Comparison of ENCODE assay signal across 8 cellular contexts in genomic region chr18:77127769-77128671, GRCh38. TPM values are rescaled to one million over a fixed set of nuclear protein-coding genes. Genes with fewer than 3 reads are reported as not detected.
DNase-seq lines count a peak whose midpoint lies in the region; ATAC-seq and FAIRE-seq lines count a peak whose summit lies in the region.

No MANE protein-coding gene starts in this region.

- no peaks in the 10 kb centered on the region for H3K27me3 Mint-ChIP-seq in activated T-cell treated with anti-CD3 and anti-CD28 coated beads, Interleukin-2, amount 50 U/mL, for 24 hours

- ATAC-seq in activated CD4-positive, CD25-positive, alpha-beta regulatory T cell treated with anti-CD3 and anti-CD28 coated beads, Interleukin-2, amount 50 U/mL, for 24 hours = peak; percentile 21 to 24
- peak; percentile 35 for ATAC-seq in HG02610 (IDR thresholded peaks at IDR 0.05; ENCODE audit: unreplicated experiment)

- DNase-seq in activated CD4-positive, CD25-positive, alpha-beta regulatory T cell treated with anti-CD3 and anti-CD28 coated beads, Interleukin-2, amount 50 U/mL, for 72 hours = no peak
- DNase-seq in NCI-H2107 (lab: John Stamatoyannopoulos, UW) (peak; percentile 40), germinal center (ENCODE audit: low spot score) (peak; percentile 57), small intestine (peak; percentile 97), NCI-H1092 (lab: John Stamatoyannopoulos, UW) (no peak)
- DNase-seq in activated T-cell treated with anti-CD3 and anti-CD28 coated beads, Interleukin-2, amount 50 U/mL, for 24 hours = peak; percentile 30

- H3K36me3 ChIP-seq in small intestine (ENCODE audit: control insufficient read depth in 2 of 2, insufficient read depth in 2 of 2, low read length in 2 of 2) = no peaks in the 10 kb centered on the region

- peak overlapping the region; percentile 58 to 84 for H3K27ac ChIP-seq in small intestine (ENCODE audit: low read depth in 1 of 2, low read length in 1 of 2)

- H3K4me1 Mint-ChIP-seq in activated T-cell treated with anti-CD3 and anti-CD28 coated beads, Interleukin-2, amount 50 U/mL, for 24 hours (ENCODE audit: low read depth) = peaks cover 82% of the 10 kb centered on the region

- H3K4me3 ChIP-seq in small intestine (ENCODE audit: low read depth in 1 of 2, low read length in 2 of 2) = peak overlapping the region in 1 of 2 donors; percentile 18

- peaks cover 8 to 19% of the 10 kb centered on the region in 2 donors for H3K4me1 ChIP-seq in small intestine (ENCODE audit: control insufficient read depth in 2 of 2, insufficient read depth in 1 of 2, low read depth in 1 of 2, low read length in 1 of 2)

- peak overlapping the region; percentile 82 for H3K27ac Mint-ChIP-seq in activated T-cell treated with anti-CD3 and anti-CD28 coated beads, Interleukin-2, amount 50 U/mL, for 24 hours

- no peaks in the 10 kb centered on the region for H3K9me3 Mint-ChIP-seq in activated T-cell treated with anti-CD3 and anti-CD28 coated beads, Interleukin-2, amount 50 U/mL, for 24 hours

- H3K27me3 ChIP-seq in small intestine (ENCODE audit: control insufficient read depth in 2 of 2, insufficient read depth in 2 of 2, low read length in 2 of 2) = no peaks in the 10 kb centered on the region

- WGBS in small intestine, 3 donors = 8 to 46% (median 15%) methylated on average over 11 of the region's 11 CpGs

- H3K4me3 Mint-ChIP-seq in activated T-cell treated with anti-CD3 and anti-CD28 coated beads, Interleukin-2, amount 50 U/mL, for 24 hours = peak overlapping the region; percentile 97

- peak; percentile 26 for FAIRE-seq in small intestine (lab: Jason Lieb, UNC)

- no peaks in the 10 kb centered on the region for H3K9me3 ChIP-seq in small intestine (ENCODE audit: control insufficient read depth, low read depth)

- H3K36me3 Mint-ChIP-seq in activated T-cell treated with anti-CD3 and anti-CD28 coated beads, Interleukin-2, amount 50 U/mL, for 24 hours (ENCODE audit: low read depth) = peaks cover 58% of the 10 kb centered on the region

RNA-seq across cellular contexts. Expression of gene MBP, which starts 4.6 kb away (rescaled TPM):
- polyA plus RNA-seq in small intestine = 10 to 100 TPM; 14.3 to 25.1 (median 20.8) TPM

Comparison
In these comparisons a context has a peak if more than half of its experiments do, and no peak if none do; other contexts are left out.
1. DNase-seq: peak in NCI-H2107 (single experiment), activated T-cell treated with anti-CD3 and anti-CD28 coated beads, Interleukin-2, amount 50 U/mL, for 24 hours (single experiment), germinal center (single experiment) and small intestine (single experiment); none in activated CD4-positive, CD25-positive, alpha-beta regulatory T cell treated with anti-CD3 and anti-CD28 coated beads, Interleukin-2, amount 50 U/mL, for 72 hours (single experiment) and NCI-H1092 (single experiment).